8 cellular contexts compared by ENCODE assay signal in the genomic region with DNA sequence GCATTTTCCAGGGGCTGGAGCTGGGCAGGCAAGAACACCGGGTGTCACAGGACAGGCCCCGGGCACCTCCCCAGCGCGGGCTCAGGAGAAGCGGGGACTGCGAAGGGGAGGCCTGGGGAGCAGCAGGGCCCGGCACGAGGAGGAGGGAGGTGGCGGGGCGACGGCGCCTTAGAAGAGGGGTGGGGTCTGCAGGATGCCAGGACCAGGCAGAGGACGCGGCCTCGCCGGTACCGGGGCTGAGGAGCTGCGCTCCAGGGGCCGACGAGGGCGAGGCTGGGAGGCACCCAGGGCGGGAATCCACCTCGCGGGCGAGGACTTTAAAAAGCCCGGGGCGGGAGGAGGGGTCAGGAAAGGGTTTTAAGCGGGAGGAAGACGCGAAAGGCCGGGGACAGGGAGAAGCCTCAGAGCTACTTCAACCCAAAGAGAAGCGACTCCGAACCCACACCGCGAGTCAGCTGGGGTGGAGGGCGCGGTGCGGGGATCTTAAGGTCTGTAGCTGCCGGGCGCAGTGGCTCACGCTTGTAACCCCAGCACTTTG. TPM values are rescaled to one million over a fixed set of nuclear protein-coding genes. Genes with fewer than 3 reads are reported as not detected.
DNase-seq lines count a peak whose midpoint lies in the region; ATAC-seq and TF ChIP-seq lines count a peak whose summit lies in the region.

No MANE protein-coding gene starts in this region.

- no peak overlapping the region for H3K4ac ChIP-seq in H9 (ENCODE audit: low read depth, low read length)

- no peak overlapping the region for H3K56ac ChIP-seq in H9 (ENCODE audit: insufficient read length, low read depth, low read length)

- H2BK15ac ChIP-seq in H9 (ENCODE audit: low read depth, low read length) = no peak overlapping the region

- no peaks in the 10 kb centered on the region for H3K9me3 ChIP-seq in H9 (ENCODE audit: control insufficient read depth, low read depth, low read length)
- H3K9me3 ChIP-seq in esophagus (ENCODE audit: control insufficient read depth in 2 of 2, insufficient read depth in 1 of 2, low read depth in 1 of 2, low read length in 1 of 2) = peaks cover 4 to 7% of the 10 kb centered on the region in 2 donors
- no peaks in the 10 kb centered on the region for H3K9me3 ChIP-seq in mucosa of stomach (ENCODE audit: control insufficient read depth, low read length)

- no peak overlapping the region for H4K8ac ChIP-seq in H9 (replicated peaks; ENCODE audit: insufficient read length, low read depth, low read length)

- H3K4me3 ChIP-seq in AG04449 (ENCODE audit: low read depth, low read length) (peak overlapping the region; percentile 67), esophagus (ENCODE audit: low read depth in 1 of 2, low read length in 2 of 2) (peak overlapping the region; percentile 55 to 57), mucosa of stomach (ENCODE audit: low read length) (peak overlapping the region; percentile 46)

- H3K23me2 ChIP-seq in H9 (ENCODE audit: insufficient read length, low read depth, low read length, poor library complexity, severe bottlenecking) = peaks cover 12% of the 10 kb centered on the region

- no peak overlapping the region for H4K5ac ChIP-seq in H9 (ENCODE audit: insufficient read length, low read depth, low read length)

- no peak overlapping the region for H3K27ac ChIP-seq in H9 (ENCODE audit: insufficient read length, low read depth, low read length)
- peak overlapping the region; percentile 7 to 20 for H3K27ac ChIP-seq in esophagus (ENCODE audit: low read depth in 2 of 2, low read length in 1 of 2)

- peaks cover 10% of the 10 kb centered on the region in 2 experiments for H3K4me1 Mint-ChIP-seq in H9
- H3K4me1 Mint-ChIP-seq in activated CD8-positive, alpha-beta T cell treated with anti-CD3 and anti-CD28 coated beads for 36 hours (ENCODE audit: low read depth) = peaks cover 15% of the 10 kb centered on the region
- H3K4me1 Mint-ChIP-seq in stimulated activated naive CD8-positive, alpha-beta T cell treated with anti-CD3 and anti-CD28 coated beads, Interleukin-15, amount 100 ng/mL, for 72 hours = peaks cover 13% of the 10 kb centered on the region

- H3T11ph ChIP-seq in H9 (ENCODE audit: low read length) = no peak overlapping the region

- DNase-seq in AG04449 (ENCODE audit: low read depth, low spot score) (no peak), H9 (peak; percentile 39), mesenteric fat pad (ENCODE audit: low spot score) (no peak)
- peak; percentile 60 for DNase-seq in activated CD8-positive, alpha-beta T cell treated with anti-CD3 and anti-CD28 coated beads for 36 hours
- DNase-seq in stimulated activated naive CD8-positive, alpha-beta T cell treated with anti-CD3 and anti-CD28 coated beads, Interleukin-15, amount 100 ng/mL, for 72 hours = peak; percentile 27 to 41

- H3K4me3 Mint-ChIP-seq in H9 = peak overlapping the region; percentile 82 to 84
- peak overlapping the region; percentile 83 for H3K4me3 Mint-ChIP-seq in activated CD8-positive, alpha-beta T cell treated with anti-CD3 and anti-CD28 coated beads for 36 hours
- H3K4me3 Mint-ChIP-seq in stimulated activated naive CD8-positive, alpha-beta T cell treated with anti-CD3 and anti-CD28 coated beads, Interleukin-15, amount 100 ng/mL, for 72 hours = peak overlapping the region; percentile 83 to 91

- peak overlapping the region in 2 of 3 experiments; percentile 52 to 92; a peak in 3 of 7 replicates for H3K27ac Mint-ChIP-seq in H9
- H3K27ac Mint-ChIP-seq in activated CD8-positive, alpha-beta T cell treated with anti-CD3 and anti-CD28 coated beads for 36 hours = peak overlapping the region; percentile 86
- H3K27ac Mint-ChIP-seq in stimulated activated naive CD8-positive, alpha-beta T cell treated with anti-CD3 and anti-CD28 coated beads, Interleukin-15, amount 100 ng/mL, for 72 hours = peak overlapping the region; percentile 4 to 95

- peaks cover 24 to 27% (median 25%) of the 10 kb centered on the region in 3 experiments for H3K36me3 Mint-ChIP-seq in H9 (ENCODE audit: insufficient read depth in 1 of 3, low read depth in 3 of 3)
- H3K36me3 Mint-ChIP-seq in activated CD8-positive, alpha-beta T cell treated with anti-CD3 and anti-CD28 coated beads for 36 hours (ENCODE audit: low read depth) = peaks cover 55% of the 10 kb centered on the region

- H2BK20ac ChIP-seq in H9 (ENCODE audit: low read depth, low read length, poor library complexity, severe bottlenecking) = no peak overlapping the region

- TF ChIP-seq CTCF in AG04449 (IDR thresholded peaks at IDR 0.05; ENCODE audit: insufficient read depth, low read length, missing control alignments) (no peak), H9 (conservative IDR thresholded peaks at IDR 0.05) (no peak)
- no peak for TF ChIP-seq CTCF in activated CD8-positive, alpha-beta T cell treated with anti-CD3 and anti-CD28 coated beads for 36 hours (IDR thresholded peaks at IDR 0.05)

- intact Hi-C loops in activated CD8-positive, alpha-beta T cell treated with anti-CD3 and anti-CD28 coated beads for 36 hours (cut with micrococcal nuclease) = no loop called here

- H3K14ac ChIP-seq in H9 (ENCODE audit: insufficient read depth, low read length) = peak overlapping the region; percentile 17; the same call in 1 of the 2 replicates

- H3K23ac ChIP-seq in H9 (ENCODE audit: insufficient read length, low read depth, low read length) = no peak overlapping the region

- POLR2A ChIA-PET in AG04449 (lab: Yijun Ruan, JAX) = no interaction called here
- POLR2A ChIA-PET in activated CD8-positive, alpha-beta T cell treated with anti-CD3 and anti-CD28 coated beads for 36 hours (lab: Charles Lee) = no interaction called here

- no peak overlapping the region for H2BK120ac ChIP-seq in H9 (ENCODE audit: low read depth, low read length, poor library complexity, severe bottlenecking)

- no peaks in the 10 kb centered on the region for H4K20me1 ChIP-seq in H9 (ENCODE audit: control insufficient read depth, insufficient read depth, insufficient read length)

- H3K36me3 ChIP-seq in esophagus (ENCODE audit: control insufficient read depth in 2 of 2, insufficient read depth in 2 of 2, low read length in 1 of 2) (peaks cover 0 to 6% of the 10 kb centered on the region in 2 donors), mucosa of stomach (ENCODE audit: control insufficient read depth, insufficient read depth, low read length) (no peaks in the 10 kb centered on the region)

- H3K9ac ChIP-seq in H9 (ENCODE audit: extremely low read depth, insufficient read length, low read length) (peak overlapping the region; percentile 7), mucosa of stomach (ENCODE audit: low read length) (peak overlapping the region; percentile 70)

- peak overlapping the region; percentile 91 for H3K4me2 ChIP-seq in H9 (ENCODE audit: insufficient read depth, insufficient read length, low read length)

- CTCF ChIA-PET in AG04449 (lab: Yijun Ruan, JAX) = interaction anchor here (0.7 kb wide), 1 partner anchor 267 kb away, joined by 3 read pairs; no protein-coding TSS in a partner anchor
- CTCF ChIA-PET in activated CD8-positive, alpha-beta T cell treated with anti-CD3 and anti-CD28 coated beads for 36 hours (lab: Charles Lee) = no interaction called here

- no CpG with 5 or more reads among the region's 41 CpGs for whole genome bisulfite sequencing in H9 (ENCODE audit: extremely low coverage, insufficient read length, low lambda C conversion rate)
- WGBS in esophagus, 2 donors = 2 to 3% methylated on average over 41 of the region's 41 CpGs

- H2BK5ac ChIP-seq in H9 (ENCODE audit: insufficient read length, low read length) = no peak overlapping the region

- H3K9me3 Mint-ChIP-seq in H9 = peaks cover 17 to 21% of the 10 kb centered on the region in 2 experiments
- peaks cover 42% of the 10 kb centered on the region for H3K9me3 Mint-ChIP-seq in activated CD8-positive, alpha-beta T cell treated with anti-CD3 and anti-CD28 coated beads for 36 hours
- H3K9me3 Mint-ChIP-seq in stimulated activated naive CD8-positive, alpha-beta T cell treated with anti-CD3 and anti-CD28 coated beads, Interleukin-15, amount 100 ng/mL, for 72 hours = peaks cover 32 to 62% of the 10 kb centered on the region in 2 donors

- ATAC-seq in activated CD8-positive, alpha-beta T cell treated with anti-CD3 and anti-CD28 coated beads for 36 hours = peak; percentile 45
- peak; percentile 61 for ATAC-seq in stimulated activated naive CD8-positive, alpha-beta T cell treated with anti-CD3 and anti-CD28 coated beads, Interleukin-15, amount 100 ng/mL, for 72 hours
- ATAC-seq in GM19328 (IDR thresholded peaks at IDR 0.05; ENCODE audit: unreplicated experiment) = no peak

- no peaks in the 10 kb centered on the region for H3K4me1 ChIP-seq in H9 (ENCODE audit: insufficient read depth, low read length)
- peaks cover 0 to 5% of the 10 kb centered on the region in 2 donors for H3K4me1 ChIP-seq in esophagus (ENCODE audit: control insufficient read depth in 2 of 2, insufficient read depth in 2 of 2, low read length in 1 of 2)
- H3K4me1 ChIP-seq in mucosa of stomach (ENCODE audit: control insufficient read depth, insufficient read depth, low read length) = no peaks in the 10 kb centered on the region

- no peaks in the 10 kb centered on the region for H3K79me1 ChIP-seq in H9 (ENCODE audit: insufficient read depth, low read depth, low read length, poor library complexity, severe bottlenecking)

- peaks cover 3% of the 10 kb centered on the region; the same call in 1 of the 2 replicates for H3K79me2 ChIP-seq in H9 (ENCODE audit: insufficient read depth, low read length)

- no peak overlapping the region for H2AFZ ChIP-seq in H9 (ENCODE audit: low read length)

- H2BK12ac ChIP-seq in H9 (ENCODE audit: insufficient read length, low read depth, low read length) = no peak overlapping the region

- peaks cover 11% of the 10 kb centered on the region for H3K27me3 Mint-ChIP-seq in H9 (ENCODE audit: low read depth)
- H3K27me3 Mint-ChIP-seq in activated CD8-positive, alpha-beta T cell treated with anti-CD3 and anti-CD28 coated beads for 36 hours = no peaks in the 10 kb centered on the region
- H3K27me3 Mint-ChIP-seq in stimulated activated naive CD8-positive, alpha-beta T cell treated with anti-CD3 and anti-CD28 coated beads, Interleukin-15, amount 100 ng/mL, for 72 hours = no peaks in the 10 kb centered on the region

- H2AK5ac ChIP-seq in H9 (ENCODE audit: insufficient read length, low read length) = no peak overlapping the region

- no peaks in the 10 kb centered on the region for H3K27me3 ChIP-seq in H9 (ENCODE audit: insufficient read depth, low read length)
- H3K27me3 ChIP-seq in esophagus (ENCODE audit: control insufficient read depth in 1 of 2, insufficient read depth in 2 of 2, low read length in 2 of 2) = no peaks in the 10 kb centered on the region
- no peaks in the 10 kb centered on the region for H3K27me3 ChIP-seq in mucosa of stomach (ENCODE audit: control insufficient read depth, insufficient read depth, low read length)

- no peak overlapping the region for H3K18ac ChIP-seq in H9 (ENCODE audit: insufficient read length, low read depth, low read length)

- H4K91ac ChIP-seq in H9 (ENCODE audit: insufficient read length, low read depth, low read length) = no peak overlapping the region

RNA-seq across cellular contexts. Expression of gene ZNF347, which starts 0.7 kb away (rescaled TPM):
- total RNA-seq in H9 (2021) (17.8 and 18.8 TPM in 2 replicates), mesenteric fat pad (9.7 TPM)
- 1 to 10 TPM; 6.6 to 8.2 TPM for total RNA-seq in activated CD8-positive, alpha-beta T cell treated with anti-CD3 and anti-CD28 coated beads for 36 hours
- polyA plus RNA-seq in esophagus = 1 to 10 TPM; 1.2 to 1.8 TPM

RNA-seq across cellular contexts. Expression of gene ZNF415, which starts 25.5 kb away (rescaled TPM):
- total RNA-seq in H9 (2021) = 10.3 and 12.3 TPM in 2 replicates
- total RNA-seq in activated CD8-positive, alpha-beta T cell treated with anti-CD3 and anti-CD28 coated beads for 36 hours = 1 to 10 TPM; 3.1 to 3.7 TPM
- polyA plus RNA-seq in esophagus = 1 to 10 TPM; 1.4 to 2.3 TPM
- 12.7 TPM for total RNA-seq in mesenteric fat pad

RNA-seq across cellular contexts. Expression of gene ZNF665, which starts 35.0 kb away (rescaled TPM):
- total RNA-seq in H9 (2021) (3.7 and 3.8 TPM in 2 replicates), mesenteric fat pad (2.5 TPM)
- total RNA-seq in activated CD8-positive, alpha-beta T cell treated with anti-CD3 and anti-CD28 coated beads for 36 hours = 1 to 10 TPM; 7.5 to 9.3 TPM
- polyA plus RNA-seq in esophagus = 1 to 10 TPM; 1.1 to 1.3 TPM

RNA-seq across cellular contexts. Expression of gene ZNF160, which starts 55.0 kb away (rescaled TPM):
- 31.1 and 31.7 TPM in 2 replicates for total RNA-seq in H9 (2021)
- total RNA-seq in activated CD8-positive, alpha-beta T cell treated with anti-CD3 and anti-CD28 coated beads for 36 hours = 10 to 100 TPM; 48.0 to 50.0 TPM
- 10 to 100 TPM in 1 of 2 donors, 1 to 10 TPM in 1; 7.6 to 18.2 TPM for polyA plus RNA-seq in esophagus
- total RNA-seq in mesenteric fat pad = 32.8 TPM

Comparison
In these comparisons a context has a peak if more than half of its experiments do, and no peak if none do; other contexts are left out.
1. DNase-seq: peak in H9 (single experiment), activated CD8-positive, alpha-beta T cell treated with anti-CD3 and anti-CD28 coated beads for 36 hours (single experiment) and stimulated activated naive CD8-positive, alpha-beta T cell treated with anti-CD3 and anti-CD28 coated beads, Interleukin-15, amount 100 ng/mL, for 72 hours (2 of 2); none in AG04449 (single experiment) and mesenteric fat pad (single experiment).
2. Peak in every context shown above with its lines, with median percentiles within 50 percentile points of each other: H3K4me3 ChIP-seq, H3K27ac Mint-ChIP-seq and H3K4me3 Mint-ChIP-seq.